29 cellular contexts compared by ENCODE assay signal in the genomic region with DNA sequence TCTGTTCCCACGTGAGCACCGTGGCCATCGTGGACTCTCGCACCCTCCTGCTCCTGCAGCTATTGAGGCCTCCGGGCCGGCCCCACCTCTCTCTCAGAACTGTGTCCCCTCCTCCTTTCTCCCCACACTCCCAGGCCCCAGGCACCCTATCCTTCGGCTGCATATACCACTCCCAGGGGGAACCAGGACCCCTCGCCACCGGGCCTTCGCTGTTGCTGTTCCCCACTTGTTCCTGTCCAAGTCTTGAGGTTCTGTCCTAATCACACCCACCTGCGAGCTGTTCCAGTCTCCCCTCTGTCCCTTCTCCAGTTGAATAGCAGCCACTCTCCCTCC.
"Had no signal": no experiment of that assay in that cellular context is flagged by ENCODE, and none has a peak within 500 bp of the region (broad histone marks: within the 10 kb centered on the region; RNA-seq: fewer than 3 reads in every experiment).

No MANE protein-coding gene starts in this region.

- FAIRE-seq: kidney, pancreas had no signal

- H3K4me1 ChIP-seq: colonic mucosa, prostate gland had no signal

- H3K4me1 Mint-ChIP-seq: naive thymus-derived CD4-positive, alpha-beta T cell; stimulated activated memory B cell treated with anti-CD40 and anti-IgM and Interleukin-4, amounts not matched to agents 10 μg/mL and 1 μg/mL and 100 μg/mL, for 72 hours had no signal

- H3K36me3 ChIP-seq: colonic mucosa, gastrocnemius medialis, neutrophil, pancreas, prostate gland, right atrium auricular region, thoracic aorta, transverse colon, vagina had no signal

- H3K27ac ChIP-seq: colonic mucosa, epithelial cell of prostate, gastrocnemius medialis, hepatocyte, neutrophil, pancreas, prostate gland, right atrium auricular region, thoracic aorta, transverse colon, vagina had no signal

- H3K79me2 ChIP-seq: hepatocyte had no signal

- H3K4me2 ChIP-seq: hepatocyte, smooth muscle cell had no signal

- H3K4me3 Mint-ChIP-seq: dendritic cell treated with granulocyte-macrophage colony-stimulating factor and Interleukin-4, amounts not matched to agents 40 ng/mL and 50 ng/mL, for 4 days; endodermal cell; naive thymus-derived CD4-positive, alpha-beta T cell; nephron progenitor cell; stimulated activated memory B cell treated with anti-CD40 and anti-IgM and Interleukin-4, amounts not matched to agents 10 μg/mL and 1 μg/mL and 100 μg/mL, for 72 hours had no signal

- H3K27me3 Mint-ChIP-seq: dendritic cell treated with granulocyte-macrophage colony-stimulating factor and Interleukin-4, amounts not matched to agents 40 ng/mL and 50 ng/mL, for 4 days had no signal

- ATAC-seq: esophagus mucosa; gastrocnemius medialis; left lobe of liver; naive thymus-derived CD4-positive, alpha-beta T cell; pancreas; sciatic nerve; stimulated activated memory B cell treated with anti-CD40 and anti-IgM and Interleukin-4, amounts not matched to agents 10 μg/mL and 1 μg/mL and 100 μg/mL, for 72 hours; stimulated activated naive CD8-positive, alpha-beta T cell treated with anti-CD3 and anti-CD28 coated beads, Interleukin-15, Interleukin-2, amounts not matched to agents 100 U/mL and 50 U/mL, for 24 hours had no signal

- H3K27ac Mint-ChIP-seq: dendritic cell treated with granulocyte-macrophage colony-stimulating factor and Interleukin-4, amounts not matched to agents 40 ng/mL and 50 ng/mL, for 4 days; endodermal cell; nephron progenitor cell; stimulated activated memory B cell treated with anti-CD40 and anti-IgM and Interleukin-4, amounts not matched to agents 10 μg/mL and 1 μg/mL and 100 μg/mL, for 72 hours had no signal

- H3K27me3 ChIP-seq: colonic mucosa, gastrocnemius medialis, hepatocyte, neutrophil, pancreas, right atrium auricular region, transverse colon, vagina had no signal

- H3K9me3 ChIP-seq: colonic mucosa, gastrocnemius medialis, neutrophil, pancreas, prostate gland, right atrium auricular region, thoracic aorta, transverse colon, vagina had no signal

- H3K36me3 Mint-ChIP-seq: naive thymus-derived CD4-positive, alpha-beta T cell; stimulated activated memory B cell treated with anti-CD40 and anti-IgM and Interleukin-4, amounts not matched to agents 10 μg/mL and 1 μg/mL and 100 μg/mL, for 72 hours had no signal

- H3K9me3 Mint-ChIP-seq: dendritic cell treated with granulocyte-macrophage colony-stimulating factor and Interleukin-4, amounts not matched to agents 40 ng/mL and 50 ng/mL, for 4 days; endodermal cell; nephron progenitor cell had no signal

- DNase-seq: colonic mucosa; effector CD8-positive, alpha-beta T cell; foreskin fibroblast; gastrocnemius medialis; head of caudate nucleus; kidney; mesendoderm; midbrain; naive thymus-derived CD4-positive, alpha-beta T cell; nephron progenitor cell; pancreas; stimulated activated CD4-positive, alpha-beta T cell treated with anti-CD3 and anti-CD28 coated beads, Interleukin-2, amount 100 ng/mL, for 24 hours; stimulated activated CD4-positive, alpha-beta T cell treated with anti-CD3 and anti-CD28 coated beads, Interleukin-4, amount 100 ng/mL, for 4 hours; stimulated activated naive CD8-positive, alpha-beta T cell treated with anti-CD3 and anti-CD28 coated beads, Interleukin-15, Interleukin-2, amounts not matched to agents 100 U/mL and 50 U/mL, for 24 hours; transverse colon had no signal

- H3K4me3 ChIP-seq: colonic mucosa, gastrocnemius medialis, hepatocyte, pancreas, prostate gland, right atrium auricular region, smooth muscle cell, thoracic aorta, transverse colon, vagina had no signal

- H2AFZ ChIP-seq: hepatocyte had no signal
